ENCODE assay signal across 23 cellular contexts in genomic region chr11:69290791-69291190, GRCh38. TPM values are rescaled to one million over a fixed set of nuclear protein-coding genes. Genes with fewer than 3 reads are reported as not detected.
DNase-seq lines count a peak whose midpoint lies in the region; ATAC-seq and TF ChIP-seq lines count a peak whose summit lies in the region.
"Had no signal": no experiment of that assay in that cellular context is flagged by ENCODE, and none has a peak within 500 bp of the region (broad histone marks: within the 10 kb centered on the region; RNA-seq: fewer than 3 reads in every experiment).

No MANE protein-coding gene starts in this region.

- no peak overlapping the region for H3K27ac ChIP-seq in left ventricle myocardium inferior (replicated peaks)
- H3K27ac ChIP-seq in mucosa of rectum (ENCODE audit: low read depth in 2 of 2, low read length in 2 of 2) = peak overlapping the region; percentile 73 to 76
- peak overlapping the region in 3 of 4 donors; percentile 19 to 88 (median 27) for H3K27ac ChIP-seq in transverse colon
- H3K27ac ChIP-seq: GM23248 had no signal

- no peak overlapping the region for H3K4me3 Mint-ChIP-seq in chondrocyte (ENCODE audit: unreplicated experiment)
- H3K4me3 Mint-ChIP-seq in MCF 10A (ENCODE audit: unreplicated experiment) = no peak overlapping the region
- H3K4me3 Mint-ChIP-seq: H9 had no signal

- WGBS in transverse colon (ENCODE audit: low coverage in 1 of 2), 2 donors = 62% methylated on average over 3 of the region's 3 CpGs; no CpG with 5 or more reads in 1 of the 2 donors

- intact Hi-C loops in Right ventricle myocardium inferior (cut with DNase I) (loop anchor here (5.0 to 10.0 kb wide), 2 partner anchors 124 to 183 kb away; no protein-coding TSS in a partner anchor), left ventricle myocardium inferior (cut with micrococcal nuclease) (loop anchor here (5.0 to 10.0 kb wide), 2 partner anchors 154 to 352 kb away; partner anchors contain the start of gene CCND1), transverse colon (cut with DNase I; ENCODE audit: low total_unique reads) (no loop called here), MCF 10A (cut with micrococcal nuclease) (no loop called here)

- H3K27me3 Mint-ChIP-seq in chondrocyte (ENCODE audit: low read depth) (peaks cover 3% of the 10 kb centered on the region), MCF 10A (ENCODE audit: insufficient read depth, unreplicated experiment) (no peaks in the 10 kb centered on the region)

- POLR2A ChIA-PET in MCF 10A (lab: Yijun Ruan, JAX) = no interaction called here

- H3K9me3 ChIP-seq in left ventricle myocardium inferior (replicated peaks) (no peaks in the 10 kb centered on the region), mucosa of rectum (ENCODE audit: control insufficient read depth in 2 of 2, low read length in 2 of 2) (no peaks in the 10 kb centered on the region), transverse colon (no peaks in the 10 kb centered on the region)

- no peaks in the 10 kb centered on the region for H3K36me3 ChIP-seq in left ventricle myocardium inferior
- H3K36me3 ChIP-seq in mucosa of rectum (ENCODE audit: control insufficient read depth in 2 of 2, insufficient read depth in 2 of 2, low read length in 2 of 2) = no peaks in the 10 kb centered on the region
- no peaks in the 10 kb centered on the region for H3K36me3 ChIP-seq in transverse colon

- TF ChIP-seq POLR2A in transverse colon (IDR thresholded peaks at IDR 0.05) = no peak

- in situ Hi-C loops in transverse colon (cut with MboI; ENCODE audit: low pct_ligation_motif_present in 1 of 4, low pct_unique_long_range_greater_than_20kb in 1 of 4, low sequenced_read_pairs in 3 of 4) = loop anchor here in 1 of 4 donors (5.0 kb wide), 1 partner anchor 352 kb away; the partner anchor contains the start of gene CCND1
- in situ Hi-C loops in KBM-7 (cut with MboI; ENCODE audit: low pct_unique_long_range_greater_than_20kb, low sequenced_read_pairs) = loop anchor here (10.0 kb wide), 1 partner anchor 344 kb away; no protein-coding TSS in a partner anchor

- no peak for ATAC-seq in Right ventricle myocardium inferior

- H3K9ac ChIP-seq in mucosa of rectum (ENCODE audit: low read depth in 1 of 2, low read length in 2 of 2) = peak overlapping the region in 1 of 2 donors; percentile 32
- H3K9ac ChIP-seq: GM23248 had no signal

- H3K4me1 ChIP-seq in left ventricle myocardium inferior (peaks cover 32% of the 10 kb centered on the region), mucosa of rectum (ENCODE audit: control insufficient read depth in 2 of 2, insufficient read depth in 2 of 2, low read length in 2 of 2) (peaks cover 55 to 57% of the 10 kb centered on the region in 2 donors), transverse colon (peaks cover 28 to 52% (median 36%) of the 10 kb centered on the region in 4 donors)

- no TSS peak for BruUV-seq in MCF 10A (replicated peaks; lab: Mats Ljungman, UMichigan)

- peak; percentile 41 for DNase-seq in Right ventricle myocardium inferior (ENCODE audit: missing footprints)
- no peak for DNase-seq in left ventricle myocardium inferior
- DNase-seq in chondrocyte (ENCODE audit: low spot score) = peak; percentile 47
- DNase-seq in transverse colon = peak; percentile 58
- no peak for DNase-seq in KBM-7
- no peak for DNase-seq in middle frontal gyrus (ENCODE audit: extremely low spot score, low spot score)
- no peak for DNase-seq in MCF 10A (ENCODE audit: unreplicated experiment)
- DNase-seq: Calu3; DMS79 treated with DMSO at 0.1 percent for 48 hours; GF-D8; GM23248; H9; KG1; MM.1S; NCI-H2029; NCI-H446; NCI-H524 treated with DMSO at 0.1 percent for 48 hours; NCI-H774; NK-92 treated with Interleukin-12 subunit alpha and Interleukin-12 subunit beta, amount 100 ng/mL, for 24 hours; PC-9; SHP77 had no signal

- no peaks in the 10 kb centered on the region for H3K36me3 Mint-ChIP-seq in chondrocyte (ENCODE audit: low read depth)
- H3K36me3 Mint-ChIP-seq in MCF 10A (ENCODE audit: insufficient read depth, unreplicated experiment) = no peaks in the 10 kb centered on the region

- H3K27me3 ChIP-seq in left ventricle myocardium inferior (ENCODE audit: low read depth) (no peaks in the 10 kb centered on the region), mucosa of rectum (ENCODE audit: control insufficient read depth in 2 of 2, insufficient read depth in 2 of 2, low read length in 2 of 2) (no peaks in the 10 kb centered on the region), transverse colon (no peaks in the 10 kb centered on the region)

- H3K27ac Mint-ChIP-seq in chondrocyte (ENCODE audit: unreplicated experiment) (no peak overlapping the region), MCF 10A (ENCODE audit: low read depth, unreplicated experiment) (no peak overlapping the region)
- H3K27ac Mint-ChIP-seq: H9 had no signal

- H3K4me3 ChIP-seq in left ventricle myocardium inferior (no peak overlapping the region), mucosa of rectum (ENCODE audit: low read length in 2 of 2) (peak overlapping the region in 1 of 2 donors; percentile 6), transverse colon (no peak overlapping the region)
- H3K4me3 ChIP-seq: GM23248, PC-9 had no signal

- CTCF ChIA-PET in MCF 10A (lab: Yijun Ruan, JAX) = no interaction called here

- H3K4me1 Mint-ChIP-seq in chondrocyte (ENCODE audit: low read depth) = peaks cover 26% of the 10 kb centered on the region
- H3K4me1 Mint-ChIP-seq in MCF 10A (ENCODE audit: insufficient read depth, unreplicated experiment) = peaks cover 5% of the 10 kb centered on the region

- TF ChIP-seq CTCF in left ventricle myocardium inferior (IDR thresholded peaks at IDR 0.05; ENCODE audit: borderline replicate concordance) (no peak), chondrocyte (IDR thresholded peaks at IDR 0.05) (no peak), transverse colon (IDR thresholded peaks at IDR 0.05) (no peak), MCF 10A (IDR thresholded peaks at IDR 0.05; ENCODE audit: unreplicated experiment) (no peak)

- H3K9me3 Mint-ChIP-seq in chondrocyte (ENCODE audit: low read depth) = no peaks in the 10 kb centered on the region
- no peaks in the 10 kb centered on the region for H3K9me3 Mint-ChIP-seq in MCF 10A (ENCODE audit: unreplicated experiment)
- H3K9me3 Mint-ChIP-seq: H9 had no signal

- TF ChIP-seq EP300 in transverse colon (IDR thresholded peaks at IDR 0.05; ENCODE audit: low read depth) = no peak

RNA-seq across cellular contexts. Expression of gene MYEOV, which starts 3.2 kb away (rescaled TPM):
- not detected for total RNA-seq in Right ventricle myocardium inferior
- total RNA-seq in left ventricle myocardium inferior = not detected
- total RNA-seq in chondrocyte = 0.87 TPM in 1 of 3 replicates, not detected in the others
- total RNA-seq in transverse colon = 1 to 10 TPM in 1 of 4 donors, under 1 TPM in 1, not detected in 2; 0.55 to 1.1 TPM
- total RNA-seq in MCF 10A (2022) = 0.49 TPM in 1 of 2 replicates, not detected in the other
- total RNA-seq: SK-MEL-5 had no signal

Comparison
In these comparisons a context has a peak if more than half of its experiments do, and no peak if none do; other contexts are left out.
1. DNase-seq: peak in Right ventricle myocardium inferior (single experiment), chondrocyte (single experiment) and transverse colon (single experiment); none in left ventricle myocardium inferior (single experiment), KBM-7 (single experiment), middle frontal gyrus (single experiment) and MCF 10A (single experiment).
2. intact Hi-C loops: an anchor here in Right ventricle myocardium inferior (5.0 to 10.0 kb wide) and left ventricle myocardium inferior (5.0 to 10.0 kb wide); none called in transverse colon and MCF 10A.